14 cellular contexts compared by ENCODE assay signal in the genomic region with DNA sequence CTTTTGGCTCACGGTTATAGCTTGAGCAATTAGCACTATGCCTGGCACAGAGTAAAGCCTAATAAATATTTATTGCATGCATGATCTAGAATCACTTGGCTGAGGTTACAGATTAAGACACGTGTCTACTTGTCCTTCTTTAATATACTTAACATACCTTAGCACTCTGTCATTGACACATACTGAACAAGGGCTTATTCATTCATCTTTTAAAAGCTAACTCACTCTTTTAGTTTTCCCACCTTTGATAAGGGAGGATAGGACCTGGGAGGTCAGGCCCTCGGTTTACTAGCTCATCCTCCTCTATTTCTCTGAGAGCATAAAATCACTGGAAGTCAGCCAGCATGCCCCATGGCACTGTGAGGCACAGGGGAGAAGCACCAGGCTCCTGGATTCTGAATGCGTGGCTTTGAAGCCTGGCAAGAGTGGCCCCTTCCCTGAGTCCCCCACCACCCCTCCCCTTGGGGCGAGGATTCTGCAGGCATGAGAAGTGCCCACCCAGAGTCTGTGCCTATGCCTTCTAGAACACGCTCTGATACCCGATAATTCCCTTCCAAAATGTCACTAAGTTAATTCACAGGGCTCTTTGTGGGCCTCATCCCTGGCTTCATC. TPM values are rescaled to one million over a fixed set of nuclear protein-coding genes. Genes with fewer than 3 reads are reported as not detected.
DNase-seq lines count a peak whose midpoint lies in the region; ATAC-seq and TF ChIP-seq lines count a peak whose summit lies in the region.
"Had no signal": no experiment of that assay in that cellular context is flagged by ENCODE, and none has a peak within 500 bp of the region (broad histone marks: within the 10 kb centered on the region; RNA-seq: fewer than 3 reads in every experiment).

No MANE protein-coding gene starts in this region.

- peak overlapping the region; percentile 99 for H3K27ac ChIP-seq in temporal lobe (ENCODE audit: low read depth, low read length)
- H3K27ac ChIP-seq in CD8-positive, alpha-beta T cell (ENCODE audit: low read depth, low read length): no peak overlapping the region

- H3K27me3 Mint-ChIP-seq in brain: no peaks in the 10 kb centered on the region
- no peaks in the 10 kb centered on the region for H3K27me3 Mint-ChIP-seq in CD8-positive, alpha-beta T cell (ENCODE audit: low read depth)
- H3K27me3 Mint-ChIP-seq: naive B cell had no signal

- H3K4me3 Mint-ChIP-seq in brain: peak overlapping the region; percentile 88 to 94 (median 92)
- no peak overlapping the region for H3K4me3 Mint-ChIP-seq in CD8-positive, alpha-beta T cell

- intact Hi-C loops in CD8-positive, alpha-beta T cell (cut with DNase I, micrococcal nuclease): loop anchor here in 1 of 2 experiments (1.0 kb wide), 1 partner anchor 41 kb away; no protein-coding TSS in a partner anchor

- no peak for ATAC-seq in CD8-positive, alpha-beta T cell

- no peaks in the 10 kb centered on the region for H3K9me3 ChIP-seq in CD8-positive, alpha-beta T cell (ENCODE audit: low read length)
- H3K9me3 ChIP-seq: tibial nerve had no signal

- peaks cover 44% of the 10 kb centered on the region for H3K4me1 Mint-ChIP-seq in brain
- peaks cover 18% of the 10 kb centered on the region for H3K4me1 Mint-ChIP-seq in CD8-positive, alpha-beta T cell (ENCODE audit: low read depth)

- DNase-seq in kidney tubule cell (ENCODE audit: low spot score) (peak; percentile 43), midbrain (lab: John Stamatoyannopoulos, UW) (no peak), NCI-H748 treated with DMSO at 0.1 percent for 48 hours (lab: John Stamatoyannopoulos, UW) (no peak)
- no peak for DNase-seq in CD8-positive, alpha-beta T cell
- DNase-seq: activated naive CD4-positive, alpha-beta T cell treated with Interleukin-2 at 50 U/mL for 16 hours; central memory CD4-positive, alpha-beta T cell; KG1; naive B cell; NCI-H187 treated with DMSO at 0.1 percent for 48 hours had no signal

- no peaks in the 10 kb centered on the region for H3K27me3 ChIP-seq in CD8-positive, alpha-beta T cell (ENCODE audit: insufficient read depth, low read length)
- H3K27me3 ChIP-seq: tibial nerve had no signal

- H3K9me3 Mint-ChIP-seq in brain: no peaks in the 10 kb centered on the region
- H3K9me3 Mint-ChIP-seq in CD8-positive, alpha-beta T cell: no peaks in the 10 kb centered on the region
- H3K9me3 Mint-ChIP-seq: naive B cell had no signal

- no peaks in the 10 kb centered on the region for H3K36me3 ChIP-seq in CD8-positive, alpha-beta T cell (ENCODE audit: insufficient read depth, low read length)
- H3K36me3 ChIP-seq: tibial nerve had no signal

- POLR2A ChIA-PET in CD8-positive, alpha-beta T cell (lab: Charles Lee): interaction anchor here (1.3 to 1.4 kb wide), 2 partner anchors 10 to 14 kb away, joined by 3 to 9 read pairs; no protein-coding TSS in a partner anchor

- H3K36me3 Mint-ChIP-seq in brain: peaks cover 4% of the 10 kb centered on the region
- H3K36me3 Mint-ChIP-seq in CD8-positive, alpha-beta T cell: no peaks in the 10 kb centered on the region

- TF ChIP-seq CTCF in brain (conservative IDR thresholded peaks at IDR 0.05): no peak
- TF ChIP-seq CTCF in CD8-positive, alpha-beta T cell (IDR thresholded peaks at IDR 0.05): no peak

- peaks cover 13% of the 10 kb centered on the region for H3K4me1 ChIP-seq in CD8-positive, alpha-beta T cell (ENCODE audit: insufficient read depth, low read length)

- no peak overlapping the region for H3K4me3 ChIP-seq in CD8-positive, alpha-beta T cell (ENCODE audit: low read depth, low read length)
- H3K4me3 ChIP-seq: tibial nerve had no signal

- CTCF ChIA-PET in CD8-positive, alpha-beta T cell (lab: Charles Lee): interaction anchor here (1.2 to 1.7 kb wide), 2 partner anchors 15 to 21 kb away, joined by 3 to 5 read pairs; no protein-coding TSS in a partner anchor

- peak overlapping the region; percentile 99 to 100 (median 99) for H3K27ac Mint-ChIP-seq in brain
- H3K27ac Mint-ChIP-seq in CD8-positive, alpha-beta T cell: no peak overlapping the region

RNA-seq across cellular contexts. Expression of a gene that starts 11.2 kb away (rescaled TPM):
- 19.7 TPM for polyA plus RNA-seq in brain (ENCODE audit: insufficient read depth, low read depth, low replicate concordance)
- total RNA-seq in temporal lobe: 14.3 TPM
- 10 to 100 TPM; 21.8 to 22.0 TPM for total RNA-seq in CD8-positive, alpha-beta T cell

RNA-seq across cellular contexts. Expression of a gene that starts 16.8 kb away (rescaled TPM):
- polyA plus RNA-seq in brain (ENCODE audit: insufficient read depth, low read depth, low replicate concordance): 38.3 TPM
- total RNA-seq in temporal lobe: 15.0 TPM
- 10 to 100 TPM; 10.3 to 11.1 TPM for total RNA-seq in CD8-positive, alpha-beta T cell

RNA-seq across cellular contexts. Expression of a gene that starts 18.0 kb away (rescaled TPM):
- 17.3 TPM for polyA plus RNA-seq in brain (ENCODE audit: insufficient read depth, low read depth, low replicate concordance)
- total RNA-seq in temporal lobe: 11.1 TPM
- total RNA-seq in CD8-positive, alpha-beta T cell: 1 to 10 TPM; 1.9 to 2.6 TPM

RNA-seq across cellular contexts. Expression of a gene that starts 38.4 kb away (rescaled TPM):
- 185 TPM for polyA plus RNA-seq in brain (ENCODE audit: insufficient read depth, low read depth, low replicate concordance)
- total RNA-seq in temporal lobe: 32.7 TPM
- total RNA-seq in CD8-positive, alpha-beta T cell: 1 to 10 TPM; 1.3 to 1.4 TPM

RNA-seq across cellular contexts. Expression of a gene that starts 51.0 kb away (rescaled TPM):
- not detected for polyA plus RNA-seq in brain (ENCODE audit: insufficient read depth, low read depth, low replicate concordance)
- not detected for total RNA-seq in temporal lobe
- not detected for total RNA-seq in CD8-positive, alpha-beta T cell
- total RNA-seq: activated CD8-positive, alpha-beta memory T cell treated with anti-CD3 and anti-CD28 coated beads for 36 hours; skeletal muscle tissue had no signal
